26 cellular contexts compared by ENCODE assay signal in genomic region chr5:168975331-168975730, GRCh38.
DNase-seq lines count a peak whose midpoint lies in the region; ATAC-seq, FAIRE-seq and TF ChIP-seq lines count a peak whose summit lies in the region.
"Had no signal": no experiment of that assay in that cellular context is flagged by ENCODE, and none has a peak within 500 bp of the region (broad histone marks: within the 10 kb centered on the region; RNA-seq: fewer than 3 reads in every experiment).

No MANE protein-coding gene starts in this region.

- TF ChIP-seq CTCF in astrocyte (IDR thresholded peaks at IDR 0.05; ENCODE audit: insufficient read depth, low read depth, low read length) (no peak), nephron (IDR thresholded peaks at IDR 0.05; ENCODE audit: unreplicated experiment in 3 of 3) (no peak), omental fat pad (IDR thresholded peaks at IDR 0.05) (no peak), Calu3 (IDR thresholded peaks at IDR 0.05; ENCODE audit: unreplicated experiment) (no peak)

- H3K9ac ChIP-seq in astrocyte (ENCODE audit: low read length), result no peak overlapping the region
- H3K9ac ChIP-seq: BLaER1 had no signal

- DNase-seq in stimulated activated naive CD8-positive, alpha-beta T cell treated with anti-CD3 and anti-CD28 coated beads, Interleukin-15, amount 100 ng/mL, for 72 hours, result no peak
- no peak for DNase-seq in stimulated activated naive CD8-positive, alpha-beta T cell treated with anti-CD3 and anti-CD28 coated beads, Interleukin-15, Interleukin-2, amounts not matched to agents 100 U/mL and 50 U/mL, for 24 hours
- DNase-seq in astrocyte (ENCODE audit: low read depth) (no peak), iPS-NIHi11 (ENCODE audit: low spot score) (no peak), omental fat pad (ENCODE audit: low spot score) (no peak), Calu3 (no peak)
- no peak for DNase-seq in stimulated activated CD8-positive, alpha-beta memory T cell treated with anti-CD3 and anti-CD28 coated beads, Interleukin-4, amount 100 ng/mL, for 48 hours
- DNase-seq: Caco-2; CD4-positive, CD25-positive, alpha-beta regulatory T cell; CD8-positive, alpha-beta T cell; DMS 273 treated with DMSO at 0.1 percent for 48 hours; DMS53; DMS79 treated with DMSO at 0.1 percent for 48 hours; GF-D8 had no signal

- no peak overlapping the region for H3K4me3 ChIP-seq in astrocyte (ENCODE audit: insufficient read depth, low read depth, low read length)
- H3K4me3 ChIP-seq: BLaER1, GM23338, HAP-1 had no signal

- no peak overlapping the region for H3K27ac ChIP-seq in astrocyte (ENCODE audit: low read depth, low read length)
- H3K27ac ChIP-seq: 22Rv1, BLaER1, C4-2B had no signal

- no peaks in the 10 kb centered on the region for H4K20me1 ChIP-seq in astrocyte (ENCODE audit: insufficient read depth, low read length)
- H4K20me1 ChIP-seq: BLaER1 had no signal

- intact Hi-C loops in Calu3 (cut with micrococcal nuclease; ENCODE audit: unreplicated experiment), result no loop called here

- peaks cover 6% of the 10 kb centered on the region for H3K36me3 Mint-ChIP-seq in astrocyte (ENCODE audit: low read depth, unreplicated experiment)
- H3K36me3 Mint-ChIP-seq in nephron (ENCODE audit: low read depth), result no peaks in the 10 kb centered on the region
- H3K36me3 Mint-ChIP-seq in Calu3 (ENCODE audit: insufficient read depth, unreplicated experiment), result no peaks in the 10 kb centered on the region
- H3K36me3 Mint-ChIP-seq: CD4-positive, CD25-positive, alpha-beta regulatory T cell; CD8-positive, alpha-beta T cell had no signal

- H3K4me2 ChIP-seq in astrocyte (ENCODE audit: low read length), result no peak overlapping the region
- H3K4me2 ChIP-seq: BLaER1 had no signal

- CTCF ChIA-PET in Calu3 (lab: Charles Lee), result no interaction called here

- FAIRE-seq in astrocyte (lab: Jason Lieb, UNC), result no peak
- FAIRE-seq: A204.1, D721Med, GM12891, GM18507, H54 had no signal

- BruUV-seq in Calu3 (replicated peaks; lab: Mats Ljungman, UMichigan), result no TSS peak

- ATAC-seq in stimulated activated naive CD8-positive, alpha-beta T cell treated with anti-CD3 and anti-CD28 coated beads, Interleukin-15, amount 100 ng/mL, for 72 hours, result peak; percentile 13
- ATAC-seq in stimulated activated naive CD8-positive, alpha-beta T cell treated with anti-CD3 and anti-CD28 coated beads, Interleukin-15, Interleukin-2, amounts not matched to agents 100 U/mL and 50 U/mL, for 24 hours, result no peak
- ATAC-seq in omental fat pad (ENCODE audit: low FRiP score), result no peak
- ATAC-seq: CD8-positive, alpha-beta T cell; GM23338 had no signal

- H3K79me2 ChIP-seq in astrocyte (ENCODE audit: insufficient read depth, low read length), result no peaks in the 10 kb centered on the region

- H3K36me3 ChIP-seq in astrocyte (ENCODE audit: insufficient read depth, low read length), result no peaks in the 10 kb centered on the region
- H3K36me3 ChIP-seq: BLaER1, HAP-1 had no signal

- no peaks in the 10 kb centered on the region for H3K9me3 ChIP-seq in astrocyte (ENCODE audit: insufficient read depth, low read depth, low read length)
- H3K9me3 ChIP-seq: BLaER1, Caco-2, HAP-1 had no signal

- no peaks in the 10 kb centered on the region for H3K4me1 Mint-ChIP-seq in stimulated activated naive CD8-positive, alpha-beta T cell treated with anti-CD3 and anti-CD28 coated beads, Interleukin-15, amount 100 ng/mL, for 72 hours
- H3K4me1 Mint-ChIP-seq in astrocyte (ENCODE audit: low read depth, unreplicated experiment) (peaks cover 21% of the 10 kb centered on the region), nephron (peaks cover 46% of the 10 kb centered on the region), Calu3 (ENCODE audit: low read depth, unreplicated experiment) (no peaks in the 10 kb centered on the region)
- H3K4me1 Mint-ChIP-seq: B cell; CD4-positive, CD25-positive, alpha-beta regulatory T cell had no signal

- H3K4me3 Mint-ChIP-seq in stimulated activated naive CD8-positive, alpha-beta T cell treated with anti-CD3 and anti-CD28 coated beads, Interleukin-15, amount 100 ng/mL, for 72 hours, result no peak overlapping the region
- H3K4me3 Mint-ChIP-seq in astrocyte (ENCODE audit: unreplicated experiment) (peak overlapping the region; percentile 42), nephron (no peak overlapping the region), Calu3 (ENCODE audit: low read depth, unreplicated experiment) (no peak overlapping the region)
- H3K4me3 Mint-ChIP-seq: B cell; CD4-positive, CD25-positive, alpha-beta regulatory T cell; CD8-positive, alpha-beta T cell; GM23338 had no signal

- peaks cover 54% of the 10 kb centered on the region for H3K27me3 Mint-ChIP-seq in stimulated activated naive CD8-positive, alpha-beta T cell treated with anti-CD3 and anti-CD28 coated beads, Interleukin-15, amount 100 ng/mL, for 72 hours
- peaks cover 6% of the 10 kb centered on the region for H3K27me3 Mint-ChIP-seq in astrocyte (ENCODE audit: low read depth, unreplicated experiment)
- peaks cover 12% of the 10 kb centered on the region for H3K27me3 Mint-ChIP-seq in nephron (ENCODE audit: low read depth)
- H3K27me3 Mint-ChIP-seq in Calu3 (ENCODE audit: unreplicated experiment), result peaks cover 75% of the 10 kb centered on the region

- no peaks in the 10 kb centered on the region for H3K9me3 Mint-ChIP-seq in stimulated activated naive CD8-positive, alpha-beta T cell treated with anti-CD3 and anti-CD28 coated beads, Interleukin-15, amount 100 ng/mL, for 72 hours
- H3K9me3 Mint-ChIP-seq in astrocyte (ENCODE audit: unreplicated experiment) (no peaks in the 10 kb centered on the region), nephron (no peaks in the 10 kb centered on the region), Calu3 (ENCODE audit: low read depth, unreplicated experiment) (no peaks in the 10 kb centered on the region)
- H3K9me3 Mint-ChIP-seq: CD4-positive, CD25-positive, alpha-beta regulatory T cell; CD8-positive, alpha-beta T cell; GM23338 had no signal

- H3K27ac Mint-ChIP-seq in stimulated activated naive CD8-positive, alpha-beta T cell treated with anti-CD3 and anti-CD28 coated beads, Interleukin-15, amount 100 ng/mL, for 72 hours, result no peak overlapping the region
- H3K27ac Mint-ChIP-seq in astrocyte (ENCODE audit: unreplicated experiment), result no peak overlapping the region
- H3K27ac Mint-ChIP-seq in nephron, result peak overlapping the region in 2 of 3 experiments; percentile 23 to 41
- H3K27ac Mint-ChIP-seq in Calu3 (ENCODE audit: unreplicated experiment), result no peak overlapping the region
- H3K27ac Mint-ChIP-seq: B cell; CD4-positive, CD25-positive, alpha-beta regulatory T cell; CD8-positive, alpha-beta T cell; GM23338 had no signal

- no peaks in the 10 kb centered on the region for H3K27me3 ChIP-seq in astrocyte (ENCODE audit: insufficient read depth, low read length)
- H3K27me3 ChIP-seq: BLaER1 had no signal

- H3K4me1 ChIP-seq in astrocyte (ENCODE audit: insufficient read depth, low read length), result peaks cover 4% of the 10 kb centered on the region
- H3K4me1 ChIP-seq: BLaER1, HAP-1 had no signal

- no peak overlapping the region for H2AFZ ChIP-seq in astrocyte (ENCODE audit: low read depth, low read length)
- H2AFZ ChIP-seq: GM23338 had no signal

Comparison
In these comparisons a context has a peak if more than half of its experiments do, and no peak if none do; other contexts are left out.
1. H3K27ac Mint-ChIP-seq: peak in nephron (2 of 3); none in stimulated activated naive CD8-positive, alpha-beta T cell treated with anti-CD3 and anti-CD28 coated beads, Interleukin-15, amount 100 ng/mL, for 72 hours (0 of 2), astrocyte (single experiment) and Calu3 (single experiment).